21 cellular contexts compared by ENCODE assay signal in genomic region chr19:58473775-58474174, GRCh38. TPM values are rescaled to one million over a fixed set of nuclear protein-coding genes. Genes with fewer than 3 reads are reported as not detected.
DNase-seq lines count a peak whose midpoint lies in the region; TF ChIP-seq lines count a peak whose summit lies in the region.
"Had no signal": no experiment of that assay in that cellular context is flagged by ENCODE, and none has a peak within 500 bp of the region (broad histone marks: within the 10 kb centered on the region; RNA-seq: fewer than 3 reads in every experiment).

No MANE protein-coding gene starts in this region.

- no peak overlapping the region for H2AFZ ChIP-seq in Karpas-422 (ENCODE audit: low read length)

- H3K27ac Mint-ChIP-seq in T-helper 2 cell treated with Interferon-gamma antibody and Interleukin-4, amounts not matched to agents 5 μg/mL and 100 μg/mL, for 36 hours = no peak overlapping the region
- H3K27ac Mint-ChIP-seq in brain (peak overlapping the region in 1 of 5 experiments; percentile 43), neural crest cell (ENCODE audit: unreplicated experiment) (peak overlapping the region; percentile 67)
- H3K27ac Mint-ChIP-seq: activated CD4-positive, alpha-beta T cell treated with anti-CD3 and anti-CD28 coated beads for 36 hours; activated naive CD4-positive, alpha-beta T cell treated with anti-CD3 and anti-CD28 coated beads for 36 hours had no signal

- no peak overlapping the region for H3K4me2 ChIP-seq in Karpas-422 (ENCODE audit: low read depth, low read length, poor library complexity, severe bottlenecking)
- H3K4me2 ChIP-seq: A549 had no signal

- H3K4me3 ChIP-seq in Karpas-422 (ENCODE audit: low read length) = no peak overlapping the region
- H3K4me3 ChIP-seq: A549, lower lobe of right lung, sigmoid colon, upper lobe of right lung had no signal

- peak overlapping the region; percentile 4; the same call in 1 of the 2 replicates for H3K9ac ChIP-seq in Karpas-422 (ENCODE audit: low read length)

- H3K9me3 ChIP-seq in Karpas-422 (ENCODE audit: low read length) = no peaks in the 10 kb centered on the region
- H3K9me3 ChIP-seq: A549, lower lobe of right lung, sigmoid colon, upper lobe of right lung had no signal

- H3K36me3 ChIP-seq in Karpas-422 (ENCODE audit: insufficient read depth, low read length) = peaks cover 8% of the 10 kb centered on the region; the same call in 1 of the 2 replicates

- no peaks in the 10 kb centered on the region for H3K9me3 Mint-ChIP-seq in T-helper 2 cell treated with Interferon-gamma antibody and Interleukin-4, amounts not matched to agents 5 μg/mL and 100 μg/mL, for 36 hours
- H3K9me3 Mint-ChIP-seq in brain (no peaks in the 10 kb centered on the region), neural crest cell (no peaks in the 10 kb centered on the region)
- H3K9me3 Mint-ChIP-seq: activated naive CD4-positive, alpha-beta T cell treated with anti-CD3 and anti-CD28 coated beads for 36 hours had no signal

- H3K27me3 ChIP-seq in Karpas-422 (ENCODE audit: low read length) = no peaks in the 10 kb centered on the region
- H3K27me3 ChIP-seq: sigmoid colon, upper lobe of right lung had no signal

- H3K4me1 Mint-ChIP-seq in T-helper 2 cell treated with Interferon-gamma antibody and Interleukin-4, amounts not matched to agents 5 μg/mL and 100 μg/mL, for 36 hours (ENCODE audit: low read depth) = peaks cover 12% of the 10 kb centered on the region
- peaks cover 29% of the 10 kb centered on the region for H3K4me1 Mint-ChIP-seq in brain
- peaks cover 25% of the 10 kb centered on the region for H3K4me1 Mint-ChIP-seq in neural crest cell

- peaks cover 17% of the 10 kb centered on the region for H3K79me2 ChIP-seq in Karpas-422 (ENCODE audit: low read length)

- no peaks in the 10 kb centered on the region for H4K20me1 ChIP-seq in Karpas-422 (ENCODE audit: insufficient read depth, low read depth, low read length)

- H3K4me3 Mint-ChIP-seq in T-helper 2 cell treated with Interferon-gamma antibody and Interleukin-4, amounts not matched to agents 5 μg/mL and 100 μg/mL, for 36 hours = peak overlapping the region; percentile 88
- H3K4me3 Mint-ChIP-seq in brain = peak overlapping the region; percentile 5 to 72 (median 54)
- H3K4me3 Mint-ChIP-seq in neural crest cell = peak overlapping the region; percentile 96
- H3K4me3 Mint-ChIP-seq: activated CD4-positive, alpha-beta T cell treated with anti-CD3 and anti-CD28 coated beads for 36 hours; activated naive CD4-positive, alpha-beta T cell treated with anti-CD3 and anti-CD28 coated beads for 36 hours had no signal

- H3K36me3 Mint-ChIP-seq in T-helper 2 cell treated with Interferon-gamma antibody and Interleukin-4, amounts not matched to agents 5 μg/mL and 100 μg/mL, for 36 hours (ENCODE audit: low read depth) = peaks cover 9% of the 10 kb centered on the region
- H3K36me3 Mint-ChIP-seq in brain = peaks cover 16% of the 10 kb centered on the region
- H3K36me3 Mint-ChIP-seq in neural crest cell (ENCODE audit: low read depth) = no peaks in the 10 kb centered on the region

- no peaks in the 10 kb centered on the region for H3K9me2 ChIP-seq in Karpas-422 (replicated peaks; ENCODE audit: insufficient read depth, low read length)

- no peak for TF ChIP-seq CTCF in brain (conservative IDR thresholded peaks at IDR 0.05)
- TF ChIP-seq CTCF in neural crest cell (conservative IDR thresholded peaks at IDR 0.05) = no peak

- DNase-seq in T-helper 2 cell treated with Interferon-gamma antibody and Interleukin-4, amounts not matched to agents 5 μg/mL and 100 μg/mL, for 36 hours (ENCODE audit: low spot score) = no peak
- DNase-seq in T-helper 2 cell = no peak
- no peak for DNase-seq in Karpas-422
- DNase-seq in neural crest cell (ENCODE audit: low read depth, low spot score) = no peak
- no peak for DNase-seq in stimulated activated CD4-positive, alpha-beta T cell treated with anti-CD3 and anti-CD28 coated beads, Interleukin-2, amount 100 ng/mL, for 48 hours
- DNase-seq in DMS114 treated with DMSO at 0.1 percent for 48 hours (lab: John Stamatoyannopoulos, UW; ENCODE audit: unreplicated experiment) = no peak
- no peak for DNase-seq in amniotic stem cell (lab: John Stamatoyannopoulos, UW)
- DNase-seq: activated CD4-positive, alpha-beta T cell treated with anti-CD3 and anti-CD28 coated beads for 36 hours; activated CD8-positive, alpha-beta memory T cell treated with anti-CD3 and anti-CD28 coated beads, Interleukin-2, amount 50 U/mL, for 4 hours; activated naive CD4-positive, alpha-beta T cell treated with anti-CD3 and anti-CD28 coated beads for 36 hours; C1 segment of cervical spinal cord; DMS153; HCEC 1CT; lower lobe of right lung; MM.1S; NCI-H146; sigmoid colon; stimulated activated naive CD4-positive, alpha-beta T cell treated with Interleukin-2 at 50 U/mL for 16 hours; upper lobe of right lung had no signal

- H3K27me3 Mint-ChIP-seq in T-helper 2 cell treated with Interferon-gamma antibody and Interleukin-4, amounts not matched to agents 5 μg/mL and 100 μg/mL, for 36 hours (ENCODE audit: low read depth) = no peaks in the 10 kb centered on the region
- H3K27me3 Mint-ChIP-seq in brain = peaks cover 6% of the 10 kb centered on the region
- peaks cover 7% of the 10 kb centered on the region for H3K27me3 Mint-ChIP-seq in neural crest cell (ENCODE audit: low read depth)
- H3K27me3 Mint-ChIP-seq: activated CD4-positive, alpha-beta T cell treated with anti-CD3 and anti-CD28 coated beads for 36 hours had no signal

- H3K4me1 ChIP-seq in Karpas-422 (ENCODE audit: low read length) = peaks cover 28% of the 10 kb centered on the region

- H3K27ac ChIP-seq in Karpas-422 (ENCODE audit: low read length) = no peak overlapping the region
- H3K27ac ChIP-seq: A549, lower lobe of right lung, upper lobe of right lung had no signal

RNA-seq across cellular contexts. Expression of gene ZNF446, which starts 2.4 kb away (rescaled TPM):
- 11.8 and 20.6 TPM in 2 replicates for total RNA-seq in Karpas-422 (2014; rRNA removed; shearing (Covaris generic); ENCODE audit: low replicate concordance)
- 13.5 TPM for polyA plus RNA-seq in brain (ENCODE audit: insufficient read depth, low read depth, low replicate concordance)
- total RNA-seq in neural crest cell = 16.5 and 18.6 TPM in 2 replicates

RNA-seq across cellular contexts. Expression of gene ZNF324, which starts 6.9 kb away (rescaled TPM):
- total RNA-seq in Karpas-422 (2014; rRNA removed; shearing (Covaris generic); ENCODE audit: low replicate concordance) = 10.4 and 29.1 TPM in 2 replicates
- polyA plus RNA-seq in brain (ENCODE audit: insufficient read depth, low read depth, low replicate concordance) = 8.5 TPM
- total RNA-seq in neural crest cell = 17.5 and 18.8 TPM in 2 replicates

RNA-seq across cellular contexts. Expression of gene ZNF324B, which starts 22.4 kb away (rescaled TPM):
- 21.2 and 22.5 TPM in 2 replicates for total RNA-seq in Karpas-422 (2014; rRNA removed; shearing (Covaris generic); ENCODE audit: low replicate concordance)
- 5.3 TPM for polyA plus RNA-seq in brain (ENCODE audit: insufficient read depth, low read depth, low replicate concordance)
- 11.9 and 14.8 TPM in 2 replicates for total RNA-seq in neural crest cell

RNA-seq across cellular contexts. Expression of gene ZNF132, which starts 33.8 kb away (rescaled TPM):
- not detected in 2 replicates for total RNA-seq in Karpas-422 (2014; rRNA removed; shearing (Covaris generic); ENCODE audit: low replicate concordance)
- polyA plus RNA-seq in brain (ENCODE audit: insufficient read depth, low read depth, low replicate concordance) = 2.5 TPM
- total RNA-seq in neural crest cell = 0.28 and 0.52 TPM in 2 replicates

RNA-seq across cellular contexts. Expression of gene SLC27A5, which starts 38.0 kb away (rescaled TPM):
- 1.2 and 10.0 TPM in 2 replicates for total RNA-seq in Karpas-422 (2014; rRNA removed; shearing (Covaris generic); ENCODE audit: low replicate concordance)
- polyA plus RNA-seq in brain (ENCODE audit: insufficient read depth, low read depth, low replicate concordance) = 30.5 TPM
- 16.2 and 17.5 TPM in 2 replicates for total RNA-seq in neural crest cell
